ENCODE assay signal across 8 cellular contexts in the genomic region with DNA sequence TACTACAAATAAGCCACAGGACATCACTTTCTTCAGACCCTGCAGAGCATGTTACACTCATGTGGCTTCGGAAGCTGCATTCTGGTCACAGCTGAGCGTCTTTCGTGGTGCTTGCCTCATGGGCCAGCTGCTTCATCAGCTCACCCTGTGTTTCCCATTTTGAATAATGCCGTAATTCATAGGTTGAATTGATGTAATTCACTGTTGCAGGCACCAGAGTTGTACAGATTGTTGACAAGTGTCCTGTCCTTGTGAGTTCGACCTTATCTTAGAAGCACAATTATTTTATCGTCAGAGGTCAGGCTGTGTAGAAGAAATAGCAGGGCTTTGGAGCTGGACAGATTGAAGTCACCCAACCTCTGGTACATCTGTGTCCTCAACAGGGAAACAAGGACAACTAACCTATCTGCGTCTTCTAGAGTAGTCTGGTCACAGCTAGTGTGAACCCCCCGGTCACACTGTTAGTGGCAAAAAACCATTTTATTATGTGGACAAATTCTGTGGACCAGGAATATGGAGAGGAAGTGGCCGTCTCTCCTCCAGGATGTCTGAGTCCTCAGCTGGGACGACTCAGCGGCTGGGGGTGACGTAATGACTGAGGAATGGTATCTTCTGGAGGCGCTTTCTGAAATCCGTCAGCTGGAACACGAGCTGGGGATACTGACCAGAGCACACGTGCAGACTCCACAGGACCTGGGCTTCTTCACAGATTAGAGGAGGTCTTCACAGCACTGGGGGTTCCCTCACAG. TPM values are rescaled to one million over a fixed set of nuclear protein-coding genes. Genes with fewer than 3 reads are reported as not detected.
A peak's percentile ranks its signal among the peaks of the same experiment; 100 is the strongest.
DNase-seq lines count a peak whose midpoint lies in the region; TF ChIP-seq lines count a peak whose summit lies in the region.

No MANE protein-coding gene starts in this region.

- WGBS in ovary, 3 donors: 31 to 35% (median 32%) methylated on average over 16 of the region's 16 CpGs

- intact Hi-C loops in ovary (cut with DNase I): loop anchor here in 1 of 4 donors (5.0 kb wide), 1 partner anchor 730 kb away; no protein-coding TSS in a partner anchor

- TF ChIP-seq POLR2A in ovary (IDR thresholded peaks at IDR 0.05): no peak

- no peak for TF ChIP-seq EP300 in ovary (IDR thresholded peaks at IDR 0.05)

- no peak for TF ChIP-seq CTCF in ovary (IDR thresholded peaks at IDR 0.05)

- H3K36me3 ChIP-seq in SJCRH30 (0 out of 2 replicates have a peak, but pooled peaks cover 3% of the 10 kb centered on the region), ovary (no peaks in the 10 kb centered on the region)

- H3K27ac ChIP-seq in SJCRH30 (peak overlapping the region; percentile 60), ovary (no peak overlapping the region)

- no peaks in the 10 kb centered on the region for H3K27me3 ChIP-seq in SJCRH30
- no peaks in the 10 kb centered on the region for H3K27me3 ChIP-seq in ovary

- H3K4me1 ChIP-seq in SJCRH30: peaks cover 16% of the 10 kb centered on the region; the same call in 1 of the 2 replicates
- peaks cover 8% of the 10 kb centered on the region for H3K4me1 ChIP-seq in ovary (ENCODE audit: insufficient read depth)

- H3K9me3 ChIP-seq in SJCRH30 (replicated peaks) (no peaks in the 10 kb centered on the region), ovary (no peaks in the 10 kb centered on the region)

- DNase-seq in Daoy (ENCODE audit: low read depth) (peak; percentile 89), SJCRH30 (peak; percentile 63 to 65), fibroblast of the conjunctiva (ENCODE audit: low read depth) (peak; percentile 43), ovary (peak; percentile 73 to 85 (median 82)), D341Med (ENCODE audit: low spot score) (no peak), NCI-H774 (lab: John Stamatoyannopoulos, UW) (no peak), NCI-H2196 treated with DMSO at 0.1 percent for 48 hours (lab: John Stamatoyannopoulos, UW; ENCODE audit: unreplicated experiment) (no peak)
- no peak for DNase-seq in NK-92 treated with Interleukin-12 subunit alpha and Interleukin-12 subunit beta, amount 100 ng/mL, for 24 hours (lab: John Stamatoyannopoulos, UW)

- no peak overlapping the region for H3K4me3 ChIP-seq in SJCRH30
- H3K4me3 ChIP-seq in ovary: no peak overlapping the region

RNA-seq across cellular contexts. Expression of gene PKNOX1, which starts 17.8 kb away (rescaled TPM):
- 18.0 and 20.1 TPM in 2 replicates for total RNA-seq in Daoy (2014; rRNA removed; shearing (Covaris generic))
- 37.1 and 41.6 TPM in 2 replicates for total RNA-seq in SJCRH30 (2014; rRNA removed; shearing (Covaris generic))
- 10 to 100 TPM in 6 of 7 donors, 1 to 10 TPM in 1; 7.0 to 50.9 (median 31.0) TPM for total RNA-seq in ovary
- 10 to 100 TPM; 11.0 to 22.8 TPM for polyA plus RNA-seq in ovary

Comparison
In these comparisons a context has a peak if more than half of its experiments do, and no peak if none do; other contexts are left out.
1. DNase-seq: peak in Daoy (single experiment), SJCRH30 (2 of 2), fibroblast of the conjunctiva (single experiment) and ovary (5 of 5); none in NK-92 treated with Interleukin-12 subunit alpha and Interleukin-12 subunit beta, amount 100 ng/mL, for 24 hours (single experiment), D341Med (single experiment), NCI-H774 (single experiment) and NCI-H2196 treated with DMSO at 0.1 percent for 48 hours (single experiment).